Comparison of ENCODE assay signal across 8 cellular contexts in genomic region chr15:80072285-80072684, GRCh38. TPM values are rescaled to one million over a fixed set of nuclear protein-coding genes. Genes with fewer than 3 reads are reported as not detected.
DNase-seq lines count a peak whose midpoint lies in the region; ATAC-seq lines count a peak whose summit lies in the region.

No MANE protein-coding gene starts in this region.

- intact Hi-C loops in right cardiac atrium (cut with DNase I): no loop called here

- H3K4me1 ChIP-seq in right cardiac atrium (ENCODE audit: control insufficient read depth, insufficient read depth, low read length): no peaks in the 10 kb centered on the region

- H3K4me3 ChIP-seq in right cardiac atrium (ENCODE audit: low read length): peak overlapping the region; percentile 92

- 1% methylated on average over 1 of the region's 1 CpG for WGBS in right cardiac atrium

- no peaks in the 10 kb centered on the region for H3K27me3 ChIP-seq in right cardiac atrium (ENCODE audit: control insufficient read depth, insufficient read depth)

- DNase-seq in DMS53 (lab: John Stamatoyannopoulos, UW) (peak; percentile 91), HT-29 (ENCODE audit: low spot score) (peak; percentile 92), NCI-H748 treated with DMSO at 0.1 percent for 48 hours (lab: John Stamatoyannopoulos, UW) (peak; percentile 89), amniotic stem cell (lab: John Stamatoyannopoulos, UW) (peak; percentile 81), right cardiac atrium (no peak), putamen (ENCODE audit: low spot score) (peak; percentile 78)
- no peak for DNase-seq in activated CD4-positive, alpha-beta T cell treated with anti-CD3 and anti-CD28 coated beads for 1 hour

- H3K27ac ChIP-seq in right cardiac atrium (ENCODE audit: low read length): no peak overlapping the region

- ATAC-seq in GM21367 (IDR thresholded peaks at IDR 0.05; ENCODE audit: unreplicated experiment) (peak; percentile 81), right cardiac atrium (peak; percentile 97 to 98)

- H3K9me3 ChIP-seq in right cardiac atrium (ENCODE audit: control insufficient read depth, low read length): no peaks in the 10 kb centered on the region

RNA-seq across cellular contexts. Expression of gene ZFAND6, which starts 12.8 kb away (rescaled TPM):
- total RNA-seq in HT-29 (2014; rRNA removed; shearing (Covaris generic)): 113 and 129 TPM in 2 replicates
- 10 to 100 TPM; 64.4 to 72.7 (median 70.4) TPM for total RNA-seq in right cardiac atrium
- polyA plus RNA-seq in right cardiac atrium: 84.6 TPM

Comparison
In these comparisons a context has a peak if more than half of its experiments do, and no peak if none do; other contexts are left out.
1. DNase-seq: peak in DMS53 (single experiment), HT-29 (single experiment), NCI-H748 treated with DMSO at 0.1 percent for 48 hours (single experiment), amniotic stem cell (single experiment) and putamen (single experiment); none in right cardiac atrium (0 of 3) and activated CD4-positive, alpha-beta T cell treated with anti-CD3 and anti-CD28 coated beads for 1 hour (single experiment).